In the genomic region with DNA sequence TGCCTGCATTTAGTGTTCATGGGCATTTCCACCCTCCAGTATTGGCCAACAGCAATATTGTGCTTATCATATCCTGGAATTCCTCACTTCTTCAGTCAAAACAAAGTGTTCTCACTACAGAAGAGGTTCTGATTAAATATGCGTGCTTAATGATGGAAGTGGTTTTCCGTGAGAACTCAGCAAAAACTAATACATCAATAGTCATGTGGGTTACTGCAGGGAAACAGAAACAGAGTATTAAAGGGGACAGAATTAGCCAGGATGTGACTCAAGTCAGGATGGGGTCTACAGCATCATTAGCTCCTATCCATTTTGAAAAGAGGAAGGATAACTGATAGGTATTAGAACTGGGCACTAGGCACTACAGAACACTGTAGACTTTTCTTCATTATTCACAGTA, we compare ENCODE assay signal across 25 cellular contexts.
A peak's percentile ranks its signal among the peaks of the same experiment; 100 is the strongest.
DNase-seq lines count a peak whose midpoint lies in the region; ATAC-seq, FAIRE-seq and TF ChIP-seq lines count a peak whose summit lies in the region.
"Had no signal": no experiment of that assay in that cellular context is flagged by ENCODE, and none has a peak within 500 bp of the region (broad histone marks: within the 10 kb centered on the region; RNA-seq: fewer than 3 reads in every experiment).

No MANE protein-coding gene starts in this region.

- RAD21 ChIA-PET in GM12878 (lab: Charles Lee; ENCODE audit: unreplicated experiment), result interaction anchor here (1.2 to 1.9 kb wide), 4 partner anchors 17 to 85 kb away, joined by 3 to 6 read pairs (median 4); no protein-coding TSS in a partner anchor

- POLR2A ChIA-PET in GM10248 (lab: Yijun Ruan, JAX), result no interaction called here
- POLR2A ChIA-PET in GM12878 (lab: Charles Lee), result interaction anchor here (2.6 kb wide), 1 partner anchor 17 kb away, joined by 6 read pairs; no protein-coding TSS in a partner anchor

- BruUV-seq in GM12878 (replicated peaks; lab: Mats Ljungman, UMichigan), result no TSS peak

- peak; percentile 18 for DNase-seq in GM10248 (ENCODE audit: extremely low spot score)
- no peak for DNase-seq in GM12878 (ENCODE audit: low read depth, low spot score)
- no peak for DNase-seq in iPS-NIHi7 (ENCODE audit: extremely low spot score)
- DNase-seq in glutamatergic neuron, result no peak
- DNase-seq in smooth muscle cell (lab: John Stamatoyannopoulos, UW; ENCODE audit: unreplicated experiment), result no peak
- DNase-seq: activated naive CD4-positive, alpha-beta T cell treated with Interleukin-2 at 50 U/mL for 16 hours; activated T-cell treated with anti-CD3 and anti-CD28 coated beads for 4 hours; anterior cingulate cortex; cerebellar nuclear complex; HFFc6; IMR-90; left ventricle myocardium superior; NCI-H1436; NCI-H2171; NCI-H748 treated with DMSO at 0.1 percent for 48 hours; PC-3; stimulated activated CD8-positive, alpha-beta memory T cell treated with anti-CD3 and anti-CD28 coated beads, Interleukin-4, amount 100 ng/mL, for 48 hours; WERI-Rb-1 had no signal

- no peak for TF ChIP-seq POLR2A in GM12878 (IDR thresholded peaks at IDR 0.05; ENCODE audit: low read depth, low read length)

- ATAC-seq in GM19043 (IDR thresholded peaks at IDR 0.05; ENCODE audit: low read depth, unreplicated experiment) (peak; percentile 59), HG02798 (IDR thresholded peaks at IDR 0.05; ENCODE audit: poor library complexity, unreplicated experiment) (peak; percentile 34), GM12878 (peak; percentile 81), GM18498 (IDR thresholded peaks at IDR 0.05; ENCODE audit: unreplicated experiment) (no peak)
- ATAC-seq: left ventricle myocardium superior, PC-3 had no signal

- no peak for TF ChIP-seq CTCF in GM10248 (IDR thresholded peaks at IDR 0.05; ENCODE audit: control extremely low read depth, extremely low read depth, low read depth, missing control alignments)
- no peak for TF ChIP-seq CTCF in GM12878 (IDR thresholded peaks at IDR 0.05 in 2 of 3, conservative IDR thresholded peaks at IDR 0.05 in 1 of 3; ENCODE audit: control insufficient read depth in 2 of 3, extremely low read depth in 1 of 3, insufficient read depth in 1 of 3, low read depth in 3 of 3, low read length in 3 of 3)
- no peak for TF ChIP-seq CTCF in glutamatergic neuron (IDR thresholded peaks at IDR 0.05; ENCODE audit: partially characterized antibody, unreplicated experiment)
- no peak for TF ChIP-seq CTCF in smooth muscle cell (IDR thresholded peaks at IDR 0.05; ENCODE audit: borderline replicate concordance, insufficient read depth, poor library complexity, severe bottlenecking)

- CTCF ChIA-PET in GM10248 (lab: Yijun Ruan, JAX), result interaction anchor here (1.4 to 1.9 kb wide), 2 partner anchors 11 to 17 kb away, joined by 3 to 6 read pairs; no protein-coding TSS in a partner anchor
- CTCF ChIA-PET in GM12878 (lab: Yijun Ruan, JAX), result no interaction called here

- H3K9ac ChIP-seq in GM12878 (ENCODE audit: control insufficient read depth, insufficient read depth, low read length) (0 out of 2 replicates have a peak overlapping the region, but pooled peaks have one; percentile 11), smooth muscle cell (ENCODE audit: low read depth) (no peak overlapping the region)
- H3K9ac ChIP-seq: BLaER1 had no signal

- H3K9me3 Mint-ChIP-seq in glutamatergic neuron (ENCODE audit: unreplicated experiment), result peaks cover 4% of the 10 kb centered on the region

- intact Hi-C loops in GM12878 (cut with micrococcal nuclease; ENCODE audit: unreplicated experiment), result loop anchor here (2.0 kb wide), 1 partner anchor 18 kb away; no protein-coding TSS in a partner anchor

- peaks cover 20% of the 10 kb centered on the region for H3K36me3 Mint-ChIP-seq in glutamatergic neuron (ENCODE audit: unreplicated experiment)

- H3K4me3 Mint-ChIP-seq in glutamatergic neuron (ENCODE audit: unreplicated experiment), result no peak overlapping the region
- H3K4me3 Mint-ChIP-seq: HFFc6; T-helper 1 cell treated with Interleukin-12 subunit alpha and Interleukin-12 subunit beta and Interleukin-4 antibody, amounts not matched to agents 30 μg/mL and 1 μg/mL, for 36 hours had no signal

- H3K27me3 ChIP-seq in GM12878 (replicated peaks in 1 of 2; ENCODE audit: control insufficient read depth in 2 of 2, insufficient read depth in 2 of 2, low read length in 1 of 2) (no peaks in the 10 kb centered on the region), smooth muscle cell (ENCODE audit: low read depth) (no peaks in the 10 kb centered on the region)
- H3K27me3 ChIP-seq: BLaER1, neutrophil, vagina had no signal

- SMC1A ChIA-PET in GM12878 (lab: Charles Lee; ENCODE audit: uncharacterized antibody, unreplicated experiment), result interaction anchor here (1.2 to 2.1 kb wide), 7 partner anchors 9 to 324 kb away, joined by 3 to 11 read pairs (median 4); no protein-coding TSS in a partner anchor

- H3K9me3 ChIP-seq in GM12878 (replicated peaks; ENCODE audit: control insufficient read depth, insufficient read depth, low read length) (peaks cover 1% of the 10 kb centered on the region; the same call in 1 of the 3 replicates), smooth muscle cell (replicated peaks; ENCODE audit: low read depth) (no peaks in the 10 kb centered on the region)
- H3K9me3 ChIP-seq: neutrophil, vagina had no signal

- no peak for TF ChIP-seq RAD21 in GM12878 (IDR thresholded peaks at IDR 0.05; ENCODE audit: insufficient read depth, low read depth, low read length)

- H4K20me1 ChIP-seq in GM12878 (ENCODE audit: control insufficient read depth, insufficient read depth) (no peaks in the 10 kb centered on the region), smooth muscle cell (ENCODE audit: low read depth) (no peaks in the 10 kb centered on the region)
- H4K20me1 ChIP-seq: BLaER1 had no signal

- H3K27ac Mint-ChIP-seq in glutamatergic neuron (ENCODE audit: unreplicated experiment), result no peak overlapping the region
- H3K27ac Mint-ChIP-seq: HFFc6 had no signal

- H2AFZ ChIP-seq in GM12878 (ENCODE audit: control insufficient read depth, low read depth, low read length) (no peak overlapping the region), smooth muscle cell (ENCODE audit: low read depth) (no peak overlapping the region)

- FAIRE-seq in GM12878 (lab: Jason Lieb, UNC), result no peak

- no peaks in the 10 kb centered on the region for H3K27me3 Mint-ChIP-seq in glutamatergic neuron (ENCODE audit: unreplicated experiment)

- H3F3A ChIP-seq in smooth muscle cell (ENCODE audit: low read depth), result no peaks in the 10 kb centered on the region

- H3K4me3 ChIP-seq in GM12878 (no peak overlapping the region), smooth muscle cell (no peak overlapping the region)
- H3K4me3 ChIP-seq: BLaER1, vagina had no signal

- in situ Hi-C loops in GM12878 (cut with MboI), result no loop called here

- TF ChIP-seq EP300 in GM12878 (IDR thresholded peaks at IDR 0.05; ENCODE audit: borderline replicate concordance in 1 of 2, control insufficient read depth in 1 of 2, low read depth in 2 of 2, low read length in 2 of 2), result no peak; a peak in 1 of 4 replicates

- H3K4me1 ChIP-seq in GM12878 (ENCODE audit: control insufficient read depth, insufficient read depth, low read length), result peaks cover 17% of the 10 kb centered on the region
- H3K4me1 ChIP-seq in smooth muscle cell (ENCODE audit: low read depth), result no peaks in the 10 kb centered on the region
- H3K4me1 ChIP-seq: BLaER1 had no signal

- peaks cover 5% of the 10 kb centered on the region for H3K4me1 Mint-ChIP-seq in glutamatergic neuron (ENCODE audit: low read depth, unreplicated experiment)

- H3K27ac ChIP-seq in GM12878 (ENCODE audit: control insufficient read depth, insufficient read depth) (peak overlapping the region; percentile 77), smooth muscle cell (ENCODE audit: low read depth) (no peak overlapping the region)
- H3K27ac ChIP-seq: BLaER1, neutrophil, vagina, WERI-Rb-1 had no signal

- H3K36me3 ChIP-seq in GM12878 (ENCODE audit: control insufficient read depth in 2 of 2, insufficient read depth in 2 of 2, low read length in 1 of 2) (no peaks in the 10 kb centered on the region), smooth muscle cell (ENCODE audit: low read depth) (no peaks in the 10 kb centered on the region)
- H3K36me3 ChIP-seq: neutrophil, vagina, WERI-Rb-1 had no signal

- H3K4me2 ChIP-seq in GM12878 (ENCODE audit: control insufficient read depth, insufficient read depth) (peak overlapping the region; percentile 67), smooth muscle cell (no peak overlapping the region)
- H3K4me2 ChIP-seq: BLaER1 had no signal

- WGBS in GM12878 (ENCODE audit: insufficient coverage, insufficient replicate concordance, low lambda C conversion rate, missing lambda C conversion rate), result 2% methylated on average over 2 of the region's 2 CpGs
- 95% methylated on average over 2 of the region's 2 CpGs for WGBS in smooth muscle cell (ENCODE audit: low lambda C conversion rate)

- H3K79me2 ChIP-seq in GM12878 (ENCODE audit: control insufficient read depth, insufficient read depth, low read length) (no peaks in the 10 kb centered on the region), smooth muscle cell (ENCODE audit: low read depth) (no peaks in the 10 kb centered on the region)

TF ChIP-seq in GM12878, 131 proteins besides CTCF, POLR2A, EP300 and RAD21 (continues in another document):
- no peak for TF ChIP-seq CHD4 (IDR thresholded peaks at IDR 0.05)
- TF ChIP-seq, protein P1, sequence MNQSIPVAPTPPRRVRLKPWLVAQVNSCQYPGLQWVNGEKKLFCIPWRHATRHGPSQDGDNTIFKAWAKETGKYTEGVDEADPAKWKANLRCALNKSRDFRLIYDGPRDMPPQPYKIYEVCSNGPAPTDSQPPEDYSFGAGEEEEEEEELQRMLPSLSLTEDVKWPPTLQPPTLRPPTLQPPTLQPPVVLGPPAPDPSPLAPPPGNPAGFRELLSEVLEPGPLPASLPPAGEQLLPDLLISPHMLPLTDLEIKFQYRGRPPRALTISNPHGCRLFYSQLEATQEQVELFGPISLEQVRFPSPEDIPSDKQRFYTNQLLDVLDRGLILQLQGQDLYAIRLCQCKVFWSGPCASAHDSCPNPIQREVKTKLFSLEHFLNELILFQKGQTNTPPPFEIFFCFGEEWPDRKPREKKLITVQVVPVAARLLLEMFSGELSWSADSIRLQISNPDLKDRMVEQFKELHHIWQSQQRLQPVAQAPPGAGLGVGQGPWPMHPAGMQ (IDR thresholded peaks at IDR 0.05; ENCODE audit: borderline replicate concordance), result no peak
- 0 out of 3 replicates have a peak, but pooled peaks have one; percentile 13 for TF ChIP-seq POU2F2 (IDR thresholded peaks at IDR 0.05; ENCODE audit: borderline replicate concordance, low read depth, low read length)
- peak; percentile 53; the same call in 1 of the 2 replicates for TF ChIP-seq FOXM1 (IDR thresholded peaks at IDR 0.05; ENCODE audit: low read depth, low read length)
- TF ChIP-seq EED (IDR thresholded peaks at IDR 0.05; ENCODE audit: low read depth), result peak; percentile 60
- TF ChIP-seq TBL1XR1 (IDR thresholded peaks at IDR 0.05; ENCODE audit: low read depth, low read length), result no peak
- no peak for TF ChIP-seq CREB1 (IDR thresholded peaks at IDR 0.05; ENCODE audit: low read depth)
- TF ChIP-seq CREM (IDR thresholded peaks at IDR 0.05; ENCODE audit: low read depth), result peak; percentile 44; the same call in 1 of the 2 replicates
